In the genomic region with DNA sequence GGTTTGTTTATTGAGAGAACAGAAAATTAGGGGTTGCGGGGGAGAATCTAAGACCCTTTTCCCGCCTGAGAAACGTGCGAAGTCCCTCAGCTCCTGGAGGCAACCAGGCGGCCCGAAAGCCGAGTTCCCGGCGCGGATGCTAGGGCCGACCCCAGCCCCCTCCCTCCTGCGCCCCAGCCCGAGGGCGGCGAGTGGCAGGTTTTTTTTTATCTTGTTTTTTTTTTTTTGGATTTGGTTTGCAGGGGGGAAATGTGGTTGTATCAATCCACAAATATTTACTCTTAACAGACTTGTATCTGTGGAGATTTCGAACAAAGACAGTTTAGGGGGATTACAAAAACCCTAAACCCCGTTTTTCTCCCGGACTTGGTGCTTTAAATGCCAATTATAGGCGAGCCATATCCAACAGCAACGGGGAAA, we compare ENCODE assay signal across 23 cellular contexts. TPM values are rescaled to one million over a fixed set of nuclear protein-coding genes. Genes with fewer than 3 reads are reported as not detected.
"Had no signal": no experiment of that assay in that cellular context is flagged by ENCODE, and none has a peak within 500 bp of the region (broad histone marks: within the 10 kb centered on the region; RNA-seq: fewer than 3 reads in every experiment).

No MANE protein-coding gene starts in this region.

- H3K4me3 ChIP-seq: colonic mucosa, mucosa of descending colon, prostate gland, skin epidermis, tibial nerve, vagina had no signal

- H3K36me3 ChIP-seq: brain microvascular endothelial cell, colonic mucosa, gastrocnemius medialis, prostate gland, tibial nerve, vagina had no signal

- ATAC-seq: activated T-cell treated with anti-CD3 and anti-CD28 coated beads, Interleukin-2, amount 50 U/mL, for 4 hours; esophagus mucosa; gastrocnemius medialis; mucosa of descending colon; right cardiac atrium; T-cell had no signal

- H3K9me3 ChIP-seq: colonic mucosa, gastrocnemius medialis, mucosa of descending colon, prostate gland, tibial nerve, vagina had no signal

- H3K27ac Mint-ChIP-seq: memory B cell; stimulated activated naive CD8-positive, alpha-beta T cell treated with anti-CD3 and anti-CD28 coated beads, Interleukin-15, Interleukin-2, amounts not matched to agents 100 ng/mL and 50 ng/mL, for 24 hours had no signal

- DNase-seq: activated CD4-positive, alpha-beta T cell treated with anti-CD3 and anti-CD28 coated beads, Interleukin-2, amount 50 U/mL, for 1 hour; activated CD8-positive, alpha-beta memory T cell treated with anti-CD3 and anti-CD28 coated beads, Interleukin-2, amount 50 U/mL, for 4 hours; activated naive CD4-positive, alpha-beta T cell treated with anti-CD3 and anti-CD28 coated beads, Interleukin-2, amount 50 U/mL, for 16 hours; activated T-cell treated with anti-CD3 and anti-CD28 coated beads, Interleukin-2, amount 50 U/mL, for 4 hours; aorta; brain microvascular endothelial cell; colonic mucosa; effector CD4-positive, alpha-beta T cell; gastrocnemius medialis; head of caudate nucleus; mucosa of descending colon; naive B cell; T-cell had no signal

- H3K9me3 Mint-ChIP-seq: activated T-cell treated with anti-CD3 and anti-CD28 coated beads, Interleukin-2, amount 50 U/mL, for 4 hours; central memory CD8-positive, alpha-beta T cell; memory B cell; naive B cell; stimulated activated naive CD8-positive, alpha-beta T cell treated with anti-CD3 and anti-CD28 coated beads, Interleukin-15, Interleukin-2, amounts not matched to agents 100 ng/mL and 50 ng/mL, for 24 hours; T-cell had no signal

- H3K36me3 Mint-ChIP-seq: memory B cell, naive B cell, T-cell had no signal

- H3K4me3 Mint-ChIP-seq: stimulated activated naive CD8-positive, alpha-beta T cell treated with anti-CD3 and anti-CD28 coated beads, Interleukin-15, Interleukin-2, amounts not matched to agents 100 ng/mL and 50 ng/mL, for 24 hours had no signal

- H3K4me1 ChIP-seq: colonic mucosa, prostate gland had no signal

- H3K27ac ChIP-seq: brain microvascular endothelial cell, colonic mucosa, gastrocnemius medialis, prostate gland, skin epidermis, tibial nerve, vagina had no signal

RNA-seq across cellular contexts. Expression of gene LMX1B, which starts 10.7 kb away (rescaled TPM):
- total RNA-seq: activated T-cell treated with anti-CD3 and anti-CD28 coated beads, Interleukin-2, amount 50 U/mL, for 4 hours; esophagus mucosa; liver; T-cell; vagina had no signal
- polyA plus RNA-seq: aorta, liver had no signal
